Comparison of ENCODE assay signal across 22 cellular contexts in genomic region chr2:204199357-204199756, GRCh38.
"Had no signal": no experiment of that assay in that cellular context is flagged by ENCODE, and none has a peak within 500 bp of the region (broad histone marks: within the 10 kb centered on the region; RNA-seq: fewer than 3 reads in every experiment).

No MANE protein-coding gene starts in this region.

- H3K27me3 ChIP-seq: ovary, suprapubic skin, transverse colon, upper lobe of right lung, uterus had no signal

- H3K36me3 Mint-ChIP-seq: naive thymus-derived CD8-positive, alpha-beta T cell; stimulated activated memory B cell treated with anti-CD40 and anti-IgM and Interleukin-4, amounts not matched to agents 10 μg/mL and 1 μg/mL and 100 μg/mL, for 72 hours had no signal

- H3K4me3 Mint-ChIP-seq: naive thymus-derived CD8-positive, alpha-beta T cell; nephron progenitor cell; stimulated activated memory B cell treated with anti-CD40 and anti-IgM and Interleukin-4, amounts not matched to agents 10 μg/mL and 1 μg/mL and 100 μg/mL, for 72 hours; stimulated activated naive CD8-positive, alpha-beta T cell treated with anti-CD3 and anti-CD28 coated beads, Interleukin-15, Interleukin-2, amounts not matched to agents 100 ng/mL and 50 ng/mL, for 24 hours had no signal

- H3K9me3 Mint-ChIP-seq: naive thymus-derived CD8-positive, alpha-beta T cell; nephron progenitor cell; stimulated activated memory B cell treated with anti-CD40 and anti-IgM and Interleukin-4, amounts not matched to agents 10 μg/mL and 1 μg/mL and 100 μg/mL, for 72 hours; stimulated activated naive CD8-positive, alpha-beta T cell treated with anti-CD3 and anti-CD28 coated beads, Interleukin-15, Interleukin-2, amounts not matched to agents 100 ng/mL and 50 ng/mL, for 24 hours had no signal

- H3K27ac Mint-ChIP-seq: naive thymus-derived CD8-positive, alpha-beta T cell; nephron progenitor cell; stimulated activated memory B cell treated with anti-CD40 and anti-IgM and Interleukin-4, amounts not matched to agents 10 μg/mL and 1 μg/mL and 100 μg/mL, for 72 hours; stimulated activated naive CD8-positive, alpha-beta T cell treated with anti-CD3 and anti-CD28 coated beads, Interleukin-15, Interleukin-2, amounts not matched to agents 100 ng/mL and 50 ng/mL, for 24 hours had no signal

- H3K27ac ChIP-seq: coronary artery, ovary, psoas muscle, skin epidermis, spleen, suprapubic skin, transverse colon, upper lobe of right lung, uterus had no signal

- H3K9me3 ChIP-seq: ovary, psoas muscle, spleen, suprapubic skin, transverse colon, upper lobe of right lung, uterus had no signal

- DNase-seq: dermis blood vessel endothelial cell; effector memory CD4-positive, alpha-beta T cell; hypothalamus; mesenchymal stem cell; midbrain; naive thymus-derived CD8-positive, alpha-beta T cell; nephron progenitor cell; occipital lobe; ovary; posterior cingulate gyrus; psoas muscle; right cardiac atrium; spleen; stimulated activated CD4-positive, alpha-beta T cell treated with anti-CD3 and anti-CD28 coated beads, Interleukin-4, amount 100 ng/mL, for 4 hours; transverse colon; upper lobe of right lung; uterus had no signal

- H3K27me3 Mint-ChIP-seq: stimulated activated memory B cell treated with anti-CD40 and anti-IgM and Interleukin-4, amounts not matched to agents 10 μg/mL and 1 μg/mL and 100 μg/mL, for 72 hours had no signal

- H3K4me3 ChIP-seq: coronary artery, ovary, psoas muscle, skin epidermis, spleen, suprapubic skin, transverse colon, upper lobe of right lung, uterus had no signal

- H3K36me3 ChIP-seq: ovary, spleen, suprapubic skin, transverse colon, upper lobe of right lung, uterus had no signal

- H3K4me1 Mint-ChIP-seq: stimulated activated memory B cell treated with anti-CD40 and anti-IgM and Interleukin-4, amounts not matched to agents 10 μg/mL and 1 μg/mL and 100 μg/mL, for 72 hours had no signal

- H3K4me1 ChIP-seq: psoas muscle, spleen, suprapubic skin, transverse colon, upper lobe of right lung, uterus had no signal
